29 cellular contexts compared by ENCODE assay signal in the genomic region with DNA sequence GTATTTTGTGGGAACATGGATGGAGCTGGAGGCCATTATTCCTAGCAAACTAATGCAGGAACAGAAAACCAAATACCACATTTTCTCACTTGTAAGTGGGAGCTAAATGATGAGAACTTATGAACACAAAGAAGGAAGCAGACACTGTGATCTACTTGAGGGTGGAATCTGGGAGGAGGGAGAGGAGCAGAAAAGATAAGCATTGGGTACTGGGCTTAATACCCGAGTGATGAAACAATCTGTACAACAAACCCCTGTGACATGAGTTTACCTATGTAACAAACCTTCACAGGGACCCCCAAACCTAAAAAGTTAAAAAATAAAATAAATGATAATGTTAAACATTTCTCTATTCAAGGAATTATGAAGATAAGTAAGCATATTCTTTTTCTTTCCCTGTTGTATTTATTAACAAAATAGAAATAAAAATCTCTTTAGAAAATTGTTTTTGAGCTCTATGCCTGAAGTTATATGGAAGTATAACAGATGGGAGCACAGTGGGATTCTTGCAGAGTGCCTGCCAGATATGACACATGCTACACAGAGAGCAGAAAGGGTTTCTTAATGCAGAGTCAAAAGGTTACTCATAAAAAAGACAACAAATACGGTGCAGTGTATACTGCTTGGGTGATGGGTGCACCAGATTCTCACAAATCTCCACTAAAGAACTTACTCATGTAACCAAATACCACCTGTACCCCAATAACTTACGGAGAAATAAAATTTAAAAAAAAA. TPM values are rescaled to one million over a fixed set of nuclear protein-coding genes. Genes with fewer than 3 reads are reported as not detected.
DNase-seq lines count a peak whose midpoint lies in the region; FAIRE-seq and TF ChIP-seq lines count a peak whose summit lies in the region.
"Had no signal": no experiment of that assay in that cellular context is flagged by ENCODE, and none has a peak within 500 bp of the region (broad histone marks: within the 10 kb centered on the region; RNA-seq: fewer than 3 reads in every experiment).

No MANE protein-coding gene starts in this region.

- no TSS peak for BruUV-seq in MCF 10A (replicated peaks; lab: Mats Ljungman, UMichigan)

- H3K4me1 Mint-ChIP-seq in MCF 10A (ENCODE audit: insufficient read depth, unreplicated experiment), result no peaks in the 10 kb centered on the region
- H3K4me1 Mint-ChIP-seq: neural crest cell, WTC11 had no signal

- FAIRE-seq in bronchial epithelial cell (lab: Jason Lieb, UNC), result no peak

- TF ChIP-seq CTCF in MCF 10A (IDR thresholded peaks at IDR 0.05; ENCODE audit: unreplicated experiment) (no peak), breast epithelium (IDR thresholded peaks at IDR 0.05) (no peak), bronchial epithelial cell (IDR thresholded peaks at IDR 0.05; ENCODE audit: insufficient read depth, low read length, severe bottlenecking) (no peak)

- H3K9me3 ChIP-seq in breast epithelium, result no peaks in the 10 kb centered on the region
- H3K9me3 ChIP-seq: adrenal gland, gastrocnemius medialis, pancreas, stomach, thyroid gland had no signal

- no peaks in the 10 kb centered on the region for H3K36me3 Mint-ChIP-seq in MCF 10A (ENCODE audit: insufficient read depth, unreplicated experiment)
- H3K36me3 Mint-ChIP-seq: CD4-positive, alpha-beta memory T cell had no signal

- no peak overlapping the region for H3K4me3 Mint-ChIP-seq in MCF 10A (ENCODE audit: unreplicated experiment)
- H3K4me3 Mint-ChIP-seq: activated CD4-positive, alpha-beta T cell treated with anti-CD3 and anti-CD28 coated beads, Interleukin-2, amount 10 ng/mL, durations not matched to agents 7 days and 5 days; activated T-cell treated with anti-CD3 and anti-CD28 coated beads, Interleukin-2, amount 50 U/mL, for 24 hours; neural crest cell; WTC11 had no signal

- H3K36me3 ChIP-seq in breast epithelium (no peaks in the 10 kb centered on the region), bronchial epithelial cell (ENCODE audit: control insufficient read depth, insufficient read depth, low read length) (no peaks in the 10 kb centered on the region)
- H3K36me3 ChIP-seq: adrenal gland, gastrocnemius medialis, pancreas, stomach, thyroid gland had no signal

- peak; percentile 40 for DNase-seq in MCF 10A (ENCODE audit: unreplicated experiment)
- no peak for DNase-seq in breast epithelium (ENCODE audit: low spot score in 2 of 2)
- DNase-seq in NCI-H2171 treated with DMSO at 0.1 percent for 48 hours (lab: John Stamatoyannopoulos, UW), result peak; percentile 93
- DNase-seq in bronchial epithelial cell (ENCODE audit: low read depth), result peak; percentile 8
- DNase-seq in RKO (ENCODE audit: low spot score), result no peak
- DNase-seq in SW 1271 (lab: John Stamatoyannopoulos, UW), result no peak
- no peak for DNase-seq in effector CD4-positive, alpha-beta T cell
- DNase-seq in NCI-H1105 (lab: John Stamatoyannopoulos, UW), result no peak
- DNase-seq: activated CD4-positive, alpha-beta T cell treated with anti-CD3 and anti-CD28 coated beads, Interleukin-2, amount 10 ng/mL, durations not matched to agents 7 days and 5 days; activated T-cell treated with anti-CD3 and anti-CD28 coated beads, Interleukin-2, amount 50 U/mL, for 24 hours; adrenal gland; CD4-positive, alpha-beta memory T cell; cortex of kidney; gastrocnemius medialis; mesenchymal stem cell; NCI-H187; NCI-H345; OCI-M1; pancreas; retina; Right ventricle myocardium superior; small intestine; stimulated activated CD4-positive, alpha-beta T cell treated with anti-CD3 and anti-CD28 coated beads, Interleukin-1b, Interleukin-23, amount 100 ng/mL, for 48 hours; stimulated activated CD8-positive, alpha-beta memory T cell treated with anti-CD3 and anti-CD28 coated beads, Interleukin-4, amount 100 ng/mL, for 48 hours; stomach; T1000; thyroid gland had no signal

- H3K4me3 ChIP-seq in breast epithelium (no peak overlapping the region), bronchial epithelial cell (ENCODE audit: low read depth, low read length) (no peak overlapping the region)
- H3K4me3 ChIP-seq: pancreas, stomach, thyroid gland had no signal

- CTCF ChIA-PET in MCF 10A (lab: Yijun Ruan, JAX), result interaction anchor here (0.5 to 2.1 kb wide), 19 partner anchors 27 to 541 kb away, joined by 3 to 9 read pairs (median 4); no protein-coding TSS in a partner anchor

- H3K27me3 ChIP-seq in breast epithelium (no peaks in the 10 kb centered on the region), bronchial epithelial cell (ENCODE audit: control insufficient read depth, insufficient read depth, low read length) (no peaks in the 10 kb centered on the region)
- H3K27me3 ChIP-seq: adrenal gland, gastrocnemius medialis, pancreas, stomach, thyroid gland had no signal

- H3K27ac ChIP-seq in breast epithelium, result no peak overlapping the region
- H3K27ac ChIP-seq: adrenal gland, gastrocnemius medialis, pancreas, stomach, thyroid gland had no signal

- H3K27me3 Mint-ChIP-seq in MCF 10A (ENCODE audit: insufficient read depth, unreplicated experiment), result no peaks in the 10 kb centered on the region
- H3K27me3 Mint-ChIP-seq: activated T-cell treated with anti-CD3 and anti-CD28 coated beads, Interleukin-2, amount 50 U/mL, for 24 hours had no signal

- TF ChIP-seq POLR2A in breast epithelium (IDR thresholded peaks at IDR 0.05), result no peak

- no peak overlapping the region for H3K27ac Mint-ChIP-seq in MCF 10A (ENCODE audit: low read depth, unreplicated experiment)
- H3K27ac Mint-ChIP-seq: activated CD4-positive, alpha-beta T cell treated with anti-CD3 and anti-CD28 coated beads, Interleukin-2, amount 10 ng/mL, durations not matched to agents 7 days and 5 days; activated T-cell treated with anti-CD3 and anti-CD28 coated beads, Interleukin-2, amount 50 U/mL, for 24 hours; CD4-positive, alpha-beta memory T cell; WTC11 had no signal

- intact Hi-C loops in MCF 10A (cut with micrococcal nuclease) (no loop called here), breast epithelium (cut with DNase I; ENCODE audit: low total_unique reads) (no loop called here)

- POLR2A ChIA-PET in MCF 10A (lab: Yijun Ruan, JAX), result interaction anchor here (0.8 to 1.3 kb wide), 3 partner anchors 122 to 192 kb away, joined by 3 to 5 read pairs (median 5); no protein-coding TSS in a partner anchor

- no peaks in the 10 kb centered on the region for H3K9me3 Mint-ChIP-seq in MCF 10A (ENCODE audit: unreplicated experiment)
- H3K9me3 Mint-ChIP-seq: activated CD4-positive, alpha-beta T cell treated with anti-CD3 and anti-CD28 coated beads, Interleukin-2, amount 10 ng/mL, durations not matched to agents 7 days and 5 days; activated T-cell treated with anti-CD3 and anti-CD28 coated beads, Interleukin-2, amount 50 U/mL, for 24 hours; CD4-positive, alpha-beta memory T cell; neural crest cell had no signal

- no peaks in the 10 kb centered on the region for H3K4me1 ChIP-seq in breast epithelium
- H3K4me1 ChIP-seq: adrenal gland, pancreas had no signal

RNA-seq across cellular contexts. Expression of gene SYNE2, which starts 52.0 kb away (rescaled TPM):
- total RNA-seq in MCF 10A (2022), result 51.2 and 67.4 TPM in 2 replicates
- 100 to 1,000 TPM in 2 of 3 donors, 10 to 100 TPM in 1; 81.4 to 308 (median 303) TPM for total RNA-seq in breast epithelium
- total RNA-seq in bronchial epithelial cell, result 36.6 and 51.2 TPM in 2 replicates

Comparison
In these comparisons a context has a peak if more than half of its experiments do, and no peak if none do; other contexts are left out.
1. DNase-seq: peak in MCF 10A (single experiment), NCI-H2171 treated with DMSO at 0.1 percent for 48 hours (single experiment) and bronchial epithelial cell (single experiment); none in breast epithelium (0 of 2), RKO (single experiment), SW 1271 (0 of 2), effector CD4-positive, alpha-beta T cell (single experiment) and NCI-H1105 (single experiment).